Comparison of ENCODE assay signal across 10 cellular contexts in genomic region chr11:121590772-121591404, GRCh38.
DNase-seq lines count a peak whose midpoint lies in the region; ATAC-seq and TF ChIP-seq lines count a peak whose summit lies in the region.
"Had no signal": no experiment of that assay in that cellular context is flagged by ENCODE, and none has a peak within 500 bp of the region (broad histone marks: within the 10 kb centered on the region; RNA-seq: fewer than 3 reads in every experiment).

No MANE protein-coding gene starts in this region.

- H3K9ac ChIP-seq in OCI-LY3 (ENCODE audit: low read length), result peak overlapping the region; percentile 94
- no peak overlapping the region for H3K9ac ChIP-seq in endodermal cell (ENCODE audit: extremely low read depth, low read length, poor library complexity, severe bottlenecking)

- POLR2A ChIA-PET in CD8-positive, alpha-beta T cell (lab: Charles Lee), result interaction anchor here (1.0 to 1.9 kb wide), 4 partner anchors 14 to 298 kb away, joined by 3 to 7 read pairs (median 6); partner anchors contain the start of genes SC5D, SORL1 and SORL1-AS1
- POLR2A ChIA-PET in Caco-2 (lab: Charles Lee), result no interaction called here

- no peaks in the 10 kb centered on the region for H3K9me3 ChIP-seq in CD8-positive, alpha-beta T cell (ENCODE audit: low read length)
- H3K9me3 ChIP-seq in OCI-LY3 (ENCODE audit: insufficient read depth, low read length), result no peaks in the 10 kb centered on the region
- H3K9me3 ChIP-seq in endodermal cell (ENCODE audit: control insufficient read depth, low read length), result peaks cover 9% of the 10 kb centered on the region
- no peaks in the 10 kb centered on the region for H3K9me3 ChIP-seq in Caco-2
- H3K9me3 ChIP-seq in hepatocyte (ENCODE audit: low read depth), result no peaks in the 10 kb centered on the region
- no peaks in the 10 kb centered on the region for H3K9me3 ChIP-seq in ascending aorta

- no peaks in the 10 kb centered on the region for H3K27me3 ChIP-seq in CD8-positive, alpha-beta T cell (ENCODE audit: insufficient read depth, low read length)
- H3K27me3 ChIP-seq in OCI-LY3 (ENCODE audit: low read depth, low read length) (no peaks in the 10 kb centered on the region), endodermal cell (ENCODE audit: control insufficient read depth, insufficient read depth, low read length, poor library complexity, severe bottlenecking) (no peaks in the 10 kb centered on the region), Caco-2 (replicated peaks; ENCODE audit: control insufficient read depth, insufficient read depth, low read length) (no peaks in the 10 kb centered on the region), hepatocyte (no peaks in the 10 kb centered on the region), ascending aorta (no peaks in the 10 kb centered on the region)

- H3K4me1 Mint-ChIP-seq in CD8-positive, alpha-beta T cell (ENCODE audit: low read depth), result peaks cover 5% of the 10 kb centered on the region
- H3K4me1 Mint-ChIP-seq in endodermal cell, result peaks cover 5% of the 10 kb centered on the region
- H3K4me1 Mint-ChIP-seq in Caco-2 (ENCODE audit: low read depth, unreplicated experiment), result no peaks in the 10 kb centered on the region

- peaks cover 82% of the 10 kb centered on the region for H3K36me3 ChIP-seq in CD8-positive, alpha-beta T cell (ENCODE audit: insufficient read depth, low read length)
- peaks cover 85% of the 10 kb centered on the region for H3K36me3 ChIP-seq in OCI-LY3 (replicated peaks; ENCODE audit: low read depth, low read length)
- H3K36me3 ChIP-seq in endodermal cell (ENCODE audit: control insufficient read depth, insufficient read depth, low read length), result peaks cover 31% of the 10 kb centered on the region
- peaks cover 2% of the 10 kb centered on the region; the same call in 1 of the 2 replicates for H3K36me3 ChIP-seq in Caco-2 (ENCODE audit: control insufficient read depth, insufficient read depth, low read length)
- H3K36me3 ChIP-seq in hepatocyte (replicated peaks; ENCODE audit: insufficient read depth, low read depth), result no peaks in the 10 kb centered on the region
- H3K36me3 ChIP-seq in ascending aorta, result peaks cover 0 to 14% of the 10 kb centered on the region in 2 donors

- no peaks in the 10 kb centered on the region for H3K27me3 Mint-ChIP-seq in CD8-positive, alpha-beta T cell (ENCODE audit: low read depth)
- H3K27me3 Mint-ChIP-seq in endodermal cell (ENCODE audit: insufficient read depth) (no peaks in the 10 kb centered on the region), Caco-2 (ENCODE audit: insufficient read depth, unreplicated experiment) (no peaks in the 10 kb centered on the region)

- H2AFZ ChIP-seq in OCI-LY3 (ENCODE audit: low read depth, low read length) (no peak overlapping the region), hepatocyte (no peak overlapping the region)

- no peak overlapping the region for H3K4me3 Mint-ChIP-seq in CD8-positive, alpha-beta T cell
- H3K4me3 Mint-ChIP-seq in endodermal cell (no peak overlapping the region), Caco-2 (ENCODE audit: unreplicated experiment) (no peak overlapping the region)

- no peaks in the 10 kb centered on the region for H4K20me1 ChIP-seq in OCI-LY3 (ENCODE audit: insufficient read depth, low read length)
- no peaks in the 10 kb centered on the region for H4K20me1 ChIP-seq in hepatocyte (ENCODE audit: insufficient read depth, poor library complexity, severe bottlenecking)

- intact Hi-C loops in CD8-positive, alpha-beta T cell (cut with DNase I, micrococcal nuclease), result loop anchor here (1.0 to 10.0 kb wide), 7 partner anchors 138 to 1086 kb away; partner anchors contain the start of genes SORL1 (in 1 of the 2) and SORL1-AS1 (in 1 of the 2)
- intact Hi-C loops in Caco-2 (cut with micrococcal nuclease; ENCODE audit: unreplicated experiment), result loop anchor here (1.0 to 2.0 kb wide), 8 partner anchors 140 to 472 kb away; no protein-coding TSS in a partner anchor
- intact Hi-C loops in ascending aorta (cut with DNase I), result loop anchor here (1.0 to 5.0 kb wide), 6 partner anchors 56 to 511 kb away; partner anchors contain the start of genes SORL1 and SORL1-AS1

- WGBS in endodermal cell (ENCODE audit: insufficient coverage in 1 of 2, insufficient read length in 1 of 2), 2 experiments, result 83 to 91% methylated on average over 6 to 12 of the region's 12 CpGs
- 96% methylated on average over 12 of the region's 12 CpGs for WGBS in hepatocyte (ENCODE audit: low lambda C conversion rate, missing lambda C conversion rate)

- peaks cover 40% of the 10 kb centered on the region for H3K79me2 ChIP-seq in OCI-LY3 (ENCODE audit: low read length)
- H3K79me2 ChIP-seq in hepatocyte, result no peaks in the 10 kb centered on the region

- no peaks in the 10 kb centered on the region for H3K9me3 Mint-ChIP-seq in CD8-positive, alpha-beta T cell
- H3K9me3 Mint-ChIP-seq in endodermal cell (no peaks in the 10 kb centered on the region), Caco-2 (ENCODE audit: unreplicated experiment) (no peaks in the 10 kb centered on the region)
- H3K9me3 Mint-ChIP-seq: stimulated activated effector memory CD8-positive, alpha-beta T cell treated with anti-CD3 and anti-CD28 coated beads, Interleukin-12 subunit alpha, Interleukin-12 subunit beta, amount 100 ng/mL, for 72 hours had no signal

- no peaks in the 10 kb centered on the region for H3K4me1 ChIP-seq in CD8-positive, alpha-beta T cell (ENCODE audit: insufficient read depth, low read length)
- H3K4me1 ChIP-seq in OCI-LY3 (ENCODE audit: low read length) (peaks cover 72% of the 10 kb centered on the region), endodermal cell (ENCODE audit: control insufficient read depth, insufficient read depth, low read length) (no peaks in the 10 kb centered on the region), Caco-2 (peaks cover 13% of the 10 kb centered on the region), hepatocyte (ENCODE audit: insufficient read depth) (peaks cover 3% of the 10 kb centered on the region), ascending aorta (peaks cover 5% of the 10 kb centered on the region in 2 donors)

- no peak overlapping the region for H3K27ac ChIP-seq in CD8-positive, alpha-beta T cell (ENCODE audit: low read depth, low read length)
- H3K27ac ChIP-seq in OCI-LY3 (ENCODE audit: low read length) (peak overlapping the region; percentile 97), endodermal cell (ENCODE audit: low read depth, low read length) (peak overlapping the region; percentile 36), hepatocyte (no peak overlapping the region), ascending aorta (no peak overlapping the region)
- H3K27ac ChIP-seq: SK-N-MC had no signal

- DNase-seq in CD8-positive, alpha-beta T cell, result no peak
- DNase-seq in endodermal cell (no peak), Caco-2 (no peak), glomerular visceral epithelial cell (ENCODE audit: extremely low spot score) (no peak), hepatocyte (ENCODE audit: low spot score) (no peak), ascending aorta (ENCODE audit: low spot score in 2 of 2) (no peak)

- H3K9me2 ChIP-seq in hepatocyte (replicated peaks; ENCODE audit: insufficient read depth), result no peaks in the 10 kb centered on the region

- no TSS peak for BruUV-seq in Caco-2 (replicated peaks; lab: Mats Ljungman, UMichigan)

- H3K36me3 Mint-ChIP-seq in CD8-positive, alpha-beta T cell, result peaks cover 96% of the 10 kb centered on the region
- peaks cover 75% of the 10 kb centered on the region for H3K36me3 Mint-ChIP-seq in endodermal cell (ENCODE audit: low read depth)
- peaks cover 8% of the 10 kb centered on the region for H3K36me3 Mint-ChIP-seq in Caco-2 (ENCODE audit: insufficient read depth, unreplicated experiment)

- no peak overlapping the region for H3K4me3 ChIP-seq in CD8-positive, alpha-beta T cell (ENCODE audit: low read depth, low read length)
- H3K4me3 ChIP-seq in OCI-LY3 (ENCODE audit: low read length), result peak overlapping the region; percentile 58
- H3K4me3 ChIP-seq in endodermal cell (ENCODE audit: low read length), result no peak overlapping the region
- no peak overlapping the region for H3K4me3 ChIP-seq in Caco-2 (ENCODE audit: low read depth, low read length)
- H3K4me3 ChIP-seq in hepatocyte, result no peak overlapping the region
- H3K4me3 ChIP-seq in ascending aorta, result no peak overlapping the region
- H3K4me3 ChIP-seq: SK-N-MC had no signal

- TF ChIP-seq CTCF in CD8-positive, alpha-beta T cell (IDR thresholded peaks at IDR 0.05), result no peak
- TF ChIP-seq CTCF in OCI-LY3 (IDR thresholded peaks at IDR 0.05; ENCODE audit: low read depth, low read length), result no peak
- no peak for TF ChIP-seq CTCF in endodermal cell (conservative IDR thresholded peaks at IDR 0.05)
- no peak for TF ChIP-seq CTCF in Caco-2 (IDR thresholded peaks at IDR 0.05; ENCODE audit: insufficient read depth in 1 of 2, low read depth in 1 of 2, low read length in 1 of 2, severe bottlenecking in 1 of 2, unreplicated experiment in 1 of 2)
- TF ChIP-seq CTCF in hepatocyte (IDR thresholded peaks at IDR 0.05; ENCODE audit: poor library complexity), result no peak
- no peak for TF ChIP-seq CTCF in ascending aorta (IDR thresholded peaks at IDR 0.05)

- H3K4me2 ChIP-seq in OCI-LY3 (ENCODE audit: low read length), result peak overlapping the region; percentile 78
- H3K4me2 ChIP-seq in hepatocyte, result no peak overlapping the region

- peak overlapping the region; percentile 60 for H3K27ac Mint-ChIP-seq in CD8-positive, alpha-beta T cell
- H3K27ac Mint-ChIP-seq in endodermal cell, result no peak overlapping the region
- no peak overlapping the region for H3K27ac Mint-ChIP-seq in Caco-2 (ENCODE audit: unreplicated experiment)

- CTCF ChIA-PET in CD8-positive, alpha-beta T cell (lab: Charles Lee), result interaction anchor here (0.6 to 3.4 kb wide), 37 partner anchors 9 to 346 kb away, joined by 3 to 22 read pairs (median 4); partner anchors contain the start of gene SC5D
- CTCF ChIA-PET in Caco-2 (lab: Charles Lee), result interaction anchor here (0.6 to 1.5 kb wide), 19 partner anchors 9 to 396 kb away, joined by 3 to 12 read pairs (median 3); partner anchors contain the start of genes SC5D and SORL1

- peak; percentile 25 for ATAC-seq in CD8-positive, alpha-beta T cell
- ATAC-seq in GM19438 (IDR thresholded peaks at IDR 0.05; ENCODE audit: low read depth, unreplicated experiment), result peak; percentile 10

Comparison
In these comparisons a context has a peak if more than half of its experiments do, and no peak if none do; other contexts are left out.
1. H3K27ac ChIP-seq: peak in OCI-LY3 (single experiment) and endodermal cell (single experiment); none in CD8-positive, alpha-beta T cell (single experiment), hepatocyte (single experiment) and ascending aorta (0 of 2).